29 cellular contexts compared by ENCODE assay signal in genomic region chr6:45640081-45640491, GRCh38.
A peak's percentile ranks its signal among the peaks of the same experiment; 100 is the strongest.
DNase-seq lines count a peak whose midpoint lies in the region; ATAC-seq and TF ChIP-seq lines count a peak whose summit lies in the region.
"Had no signal": no experiment of that assay in that cellular context is flagged by ENCODE, and none has a peak within 500 bp of the region (broad histone marks: within the 10 kb centered on the region; RNA-seq: fewer than 3 reads in every experiment).

No MANE protein-coding gene starts in this region.

- H3K4me3 Mint-ChIP-seq in H9 = no peak overlapping the region
- no peak overlapping the region for H3K4me3 Mint-ChIP-seq in activated T-cell treated with anti-CD3 and anti-CD28 coated beads, Interleukin-2, amount 50 U/mL, for 24 hours
- H3K4me3 Mint-ChIP-seq: activated T-helper 1 cell treated with anti-CD3 and anti-CD28 coated beads, Interleukin-12 subunit alpha, Interleukin-12 subunit beta, Interleukin-2, Interleukin-4 antibody, amounts not matched to agents 30 ng/mL and 10 ng/mL and 1 ng/mL, durations not matched to agents 14 hours and 24 hours and 36 hours; CD8-positive, alpha-beta T cell; effector memory CD8-positive, alpha-beta T cell; immature natural killer cell; neural crest cell; T-cell had no signal

- no peaks in the 10 kb centered on the region for H3K23me2 ChIP-seq in H9 (ENCODE audit: insufficient read length, low read depth, low read length, poor library complexity, severe bottlenecking)

- no CpG with 5 or more reads among the region's 2 CpGs for WGBS in H9 (ENCODE audit: extremely low coverage, insufficient read length, low lambda C conversion rate)

- H3K27me3 ChIP-seq in PC-9 (ENCODE audit: insufficient read depth, low read depth) (no peaks in the 10 kb centered on the region), H9 (ENCODE audit: insufficient read depth, low read length) (no peaks in the 10 kb centered on the region; the same call in 1 of the 2 replicates)
- H3K27me3 ChIP-seq: body of pancreas had no signal

- H3K27ac Mint-ChIP-seq in H9 = no peak overlapping the region
- no peak overlapping the region for H3K27ac Mint-ChIP-seq in activated T-cell treated with anti-CD3 and anti-CD28 coated beads, Interleukin-2, amount 50 U/mL, for 24 hours
- H3K27ac Mint-ChIP-seq: activated T-helper 1 cell treated with anti-CD3 and anti-CD28 coated beads, Interleukin-12 subunit alpha, Interleukin-12 subunit beta, Interleukin-2, Interleukin-4 antibody, amounts not matched to agents 30 ng/mL and 10 ng/mL and 1 ng/mL, durations not matched to agents 14 hours and 24 hours and 36 hours; CD8-positive, alpha-beta T cell; effector memory CD8-positive, alpha-beta T cell; immature natural killer cell; T-cell had no signal

- no peak overlapping the region for H2BK5ac ChIP-seq in H9 (ENCODE audit: insufficient read length, low read length)

- CTCF ChIA-PET in PC-9 (lab: Charles Lee) = interaction anchor here (0.6 kb wide), 1 partner anchor 29 kb away, joined by 4 read pairs; no protein-coding TSS in a partner anchor

- H3K4me3 ChIP-seq in PC-9 = no peak overlapping the region
- no peak overlapping the region for H3K4me3 ChIP-seq in epithelial cell of esophagus (ENCODE audit: low read length)
- H3K4me3 ChIP-seq: body of pancreas, esophagus squamous epithelium, hepatocyte, prostate gland had no signal

- H3K9me3 ChIP-seq in PC-9 (ENCODE audit: insufficient read depth, low read depth) (no peaks in the 10 kb centered on the region), H9 (ENCODE audit: control insufficient read depth, low read depth, low read length) (no peaks in the 10 kb centered on the region)
- H3K9me3 ChIP-seq: body of pancreas, esophagus squamous epithelium, prostate gland had no signal

- H3K79me2 ChIP-seq in PC-9 (ENCODE audit: low read depth) (no peaks in the 10 kb centered on the region), H9 (ENCODE audit: insufficient read depth, low read length) (no peaks in the 10 kb centered on the region)
- H3K79me2 ChIP-seq: hepatocyte had no signal

- no peak overlapping the region for H2BK15ac ChIP-seq in H9 (ENCODE audit: low read depth, low read length)

- H3K27ac ChIP-seq in PC-9 (no peak overlapping the region), H9 (ENCODE audit: insufficient read length, low read depth, low read length) (no peak overlapping the region)
- H3K27ac ChIP-seq: body of pancreas, esophagus squamous epithelium, hepatocyte, KMS-11, prostate gland had no signal

- peaks cover 19% of the 10 kb centered on the region for H3K27me3 Mint-ChIP-seq in H9 (ENCODE audit: low read depth)
- H3K27me3 Mint-ChIP-seq in activated T-cell treated with anti-CD3 and anti-CD28 coated beads, Interleukin-2, amount 50 U/mL, for 24 hours = peaks cover 2% of the 10 kb centered on the region
- H3K27me3 Mint-ChIP-seq: T-cell had no signal

- H4K91ac ChIP-seq in H9 (ENCODE audit: insufficient read length, low read depth, low read length) = no peak overlapping the region

- intact Hi-C loops in PC-9 (cut with micrococcal nuclease; ENCODE audit: unreplicated experiment) = no loop called here

- H3K14ac ChIP-seq in H9 (ENCODE audit: insufficient read depth, low read length) = no peak overlapping the region

- H3K4me1 Mint-ChIP-seq in H9 = peaks cover 20 to 28% of the 10 kb centered on the region in 2 experiments
- peaks cover 9% of the 10 kb centered on the region for H3K4me1 Mint-ChIP-seq in activated T-cell treated with anti-CD3 and anti-CD28 coated beads, Interleukin-2, amount 50 U/mL, for 24 hours (ENCODE audit: low read depth)
- H3K4me1 Mint-ChIP-seq: immature natural killer cell, neural crest cell had no signal

- H3K4ac ChIP-seq in H9 (ENCODE audit: low read depth, low read length) = no peak overlapping the region

- TF ChIP-seq CTCF in PC-9 (conservative IDR thresholded peaks at IDR 0.05) (no peak), epithelial cell of esophagus (IDR thresholded peaks at IDR 0.05; ENCODE audit: insufficient read depth, low read depth, low read length, missing control alignments) (no peak), H9 (conservative IDR thresholded peaks at IDR 0.05) (no peak)

- H3K79me1 ChIP-seq in H9 (ENCODE audit: insufficient read depth, low read depth, low read length, poor library complexity, severe bottlenecking) = no peaks in the 10 kb centered on the region

- no peak overlapping the region for H3K9ac ChIP-seq in H9 (ENCODE audit: extremely low read depth, insufficient read length, low read length)
- H3K9ac ChIP-seq: KMS-11 had no signal

- DNase-seq in EL (peak; percentile 72), PC-9 (peak; percentile 9 to 39), epithelial cell of esophagus (ENCODE audit: low read depth) (peak; percentile 75), myocyte (ENCODE audit: low read depth) (peak; percentile 93), H9 (no peak)
- DNase-seq in activated T-cell treated with anti-CD3 and anti-CD28 coated beads, Interleukin-2, amount 50 U/mL, for 24 hours = no peak
- DNase-seq: activated CD8-positive, alpha-beta memory T cell treated with anti-CD3 and anti-CD28 coated beads for 24 hours; body of pancreas; CD8-positive, alpha-beta T cell; DMS53; effector memory CD8-positive, alpha-beta T cell; esophagus squamous epithelium; immature natural killer cell; left ventricle myocardium superior; NCI-H1694 treated with DMSO at 0.1 percent for 48 hours; NCI-H2227 treated with DMSO at 0.1 percent for 48 hours; NCI-H748 treated with DMSO at 0.1 percent for 48 hours; OCI-M1; SIG-M5; T-cell had no signal

- no peak overlapping the region for H3K23ac ChIP-seq in H9 (ENCODE audit: insufficient read length, low read depth, low read length)

- no peak overlapping the region for H3K18ac ChIP-seq in H9 (ENCODE audit: insufficient read length, low read depth, low read length)

- H3K36me3 ChIP-seq in PC-9 (ENCODE audit: low read depth) = no peaks in the 10 kb centered on the region
- H3K36me3 ChIP-seq: esophagus squamous epithelium, prostate gland had no signal

- H3T11ph ChIP-seq in H9 (ENCODE audit: low read length) = no peak overlapping the region

- no peak overlapping the region for H4K5ac ChIP-seq in H9 (ENCODE audit: insufficient read length, low read depth, low read length)

- H2AK5ac ChIP-seq in H9 (ENCODE audit: insufficient read length, low read length) = no peak overlapping the region

- POLR2A ChIA-PET in PC-9 (lab: Charles Lee; ENCODE audit: unreplicated experiment) = no interaction called here

- H3F3A ChIP-seq in PC-9 (ENCODE audit: insufficient read depth, low read depth) = peaks cover 3% of the 10 kb centered on the region; the same call in 1 of the 2 replicates

- H2AFZ ChIP-seq in PC-9 = no peak overlapping the region
- H2AFZ ChIP-seq in H9 (ENCODE audit: low read length) = no peak overlapping the region
- H2AFZ ChIP-seq: hepatocyte had no signal

- no peak overlapping the region for H3K56ac ChIP-seq in H9 (ENCODE audit: insufficient read length, low read depth, low read length)

- H4K8ac ChIP-seq in H9 (replicated peaks; ENCODE audit: insufficient read length, low read depth, low read length) = no peak overlapping the region

- H4K20me1 ChIP-seq in PC-9 (ENCODE audit: insufficient read depth) (no peaks in the 10 kb centered on the region), H9 (ENCODE audit: control insufficient read depth, insufficient read depth, insufficient read length) (no peaks in the 10 kb centered on the region)

- H3K4me2 ChIP-seq in PC-9 (no peak overlapping the region), H9 (ENCODE audit: insufficient read depth, insufficient read length, low read length) (no peak overlapping the region)
- H3K4me2 ChIP-seq: hepatocyte, KMS-11 had no signal

- no peak overlapping the region for H2BK20ac ChIP-seq in H9 (ENCODE audit: low read depth, low read length, poor library complexity, severe bottlenecking)

- H3K36me3 Mint-ChIP-seq in H9 (ENCODE audit: insufficient read depth in 1 of 3, low read depth in 3 of 3) = peaks cover 0 to 3% (median 0%) of the 10 kb centered on the region in 3 experiments; a peak in 3 of 7 replicates
- no peaks in the 10 kb centered on the region for H3K36me3 Mint-ChIP-seq in activated T-cell treated with anti-CD3 and anti-CD28 coated beads, Interleukin-2, amount 50 U/mL, for 24 hours (ENCODE audit: low read depth)
- H3K36me3 Mint-ChIP-seq: CD8-positive, alpha-beta T cell; immature natural killer cell; T-cell had no signal

- no peaks in the 10 kb centered on the region for H3K9me2 ChIP-seq in PC-9 (ENCODE audit: insufficient read depth)

- no TSS peak for BruUV-seq in PC-9 (replicated peaks; lab: Mats Ljungman, UMichigan)

- H3K9me3 Mint-ChIP-seq in H9 = peaks cover 9 to 10% of the 10 kb centered on the region in 2 experiments; a peak in 4 of 5 replicates
- H3K9me3 Mint-ChIP-seq in activated T-cell treated with anti-CD3 and anti-CD28 coated beads, Interleukin-2, amount 50 U/mL, for 24 hours = no peaks in the 10 kb centered on the region
- H3K9me3 Mint-ChIP-seq: activated naive CD4-positive, alpha-beta T cell treated with anti-CD3 and anti-CD28 coated beads, Interleukin-2, amount 50 U/mL, for 72 hours; activated T-helper 1 cell treated with anti-CD3 and anti-CD28 coated beads, Interleukin-12 subunit alpha, Interleukin-12 subunit beta, Interleukin-2, Interleukin-4 antibody, amounts not matched to agents 30 ng/mL and 10 ng/mL and 1 ng/mL, durations not matched to agents 14 hours and 24 hours and 36 hours; CD8-positive, alpha-beta T cell; effector memory CD8-positive, alpha-beta T cell; immature natural killer cell; neural crest cell; T-cell had no signal

- H2BK12ac ChIP-seq in H9 (ENCODE audit: insufficient read length, low read depth, low read length) = no peak overlapping the region

- H3K4me1 ChIP-seq in PC-9 (replicated peaks; ENCODE audit: insufficient read depth) = peaks cover 14% of the 10 kb centered on the region
- peaks cover 5% of the 10 kb centered on the region; the same call in 1 of the 2 replicates for H3K4me1 ChIP-seq in H9 (ENCODE audit: insufficient read depth, low read length)
- H3K4me1 ChIP-seq: body of pancreas, esophagus squamous epithelium, prostate gland had no signal

- ATAC-seq in GM19328 (IDR thresholded peaks at IDR 0.05; ENCODE audit: unreplicated experiment) = no peak
- ATAC-seq in HG03025 (IDR thresholded peaks at IDR 0.05; ENCODE audit: low FRiP score, unreplicated experiment) = no peak
- ATAC-seq: activated CD4-positive, CD25-positive, alpha-beta regulatory T cell treated with anti-CD3 and anti-CD28 coated beads, Interleukin-2, amount 50 U/mL, for 24 hours; activated naive CD4-positive, alpha-beta T cell treated with anti-CD3 and anti-CD28 coated beads, Interleukin-2, amount 50 U/mL, for 72 hours; body of pancreas; CD8-positive, alpha-beta T cell; effector memory CD8-positive, alpha-beta T cell; left ventricle myocardium superior; T-cell had no signal

- H2BK120ac ChIP-seq in H9 (ENCODE audit: low read depth, low read length, poor library complexity, severe bottlenecking) = no peak overlapping the region

Comparison
In these comparisons a context has a peak if more than half of its experiments do, and no peak if none do; other contexts are left out.
1. DNase-seq: peak in EL (single experiment), PC-9 (2 of 2), epithelial cell of esophagus (single experiment) and myocyte (single experiment); none in H9 (single experiment) and activated T-cell treated with anti-CD3 and anti-CD28 coated beads, Interleukin-2, amount 50 U/mL, for 24 hours (single experiment).